Comparison of ENCODE assay signal across 24 cellular contexts in the genomic region with DNA sequence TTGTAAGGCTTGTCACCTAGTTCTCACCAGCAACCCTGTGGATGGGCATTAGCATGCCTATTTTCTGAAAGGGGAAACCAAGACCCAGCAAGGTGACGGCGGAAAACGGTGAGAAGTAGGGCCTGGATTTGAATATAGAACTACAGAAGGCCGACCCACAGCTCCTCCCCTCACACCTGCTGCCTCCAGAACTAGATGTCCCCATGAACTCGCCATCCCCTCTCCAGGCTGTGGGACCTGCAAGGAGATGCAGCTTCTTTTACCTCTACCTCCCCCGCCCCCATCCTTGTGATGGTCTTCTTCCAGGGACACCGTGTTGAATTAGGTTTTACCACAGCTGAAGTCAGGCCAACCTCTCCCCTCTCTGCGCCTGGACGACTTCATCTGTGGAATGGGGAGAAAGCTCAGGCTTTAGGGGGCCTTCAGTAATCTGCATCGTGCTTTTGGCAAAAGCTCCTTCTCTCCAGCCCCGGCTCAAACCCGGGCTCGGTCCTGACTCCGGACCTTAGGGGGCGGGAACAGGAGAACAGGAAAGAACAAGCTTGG. TPM values are rescaled to one million over a fixed set of nuclear protein-coding genes. Genes with fewer than 3 reads are reported as not detected.
A peak's percentile ranks its signal among the peaks of the same experiment; 100 is the strongest.
DNase-seq lines count a peak whose midpoint lies in the region; ATAC-seq and TF ChIP-seq lines count a peak whose summit lies in the region.
"Had no signal": no experiment of that assay in that cellular context is flagged by ENCODE, and none has a peak within 500 bp of the region (broad histone marks: within the 10 kb centered on the region; RNA-seq: fewer than 3 reads in every experiment).

No MANE protein-coding gene starts in this region.

- intact Hi-C loops in IMR-90 (cut with micrococcal nuclease) (no loop called here), prostate gland (cut with DNase I) (loop anchor here (5.0 kb wide), 1 partner anchor 148 kb away; no protein-coding TSS in a partner anchor)

- no peak for TF ChIP-seq RAD21 in IMR-90 (IDR thresholded peaks at IDR 0.05; ENCODE audit: low read length)

- no peak overlapping the region for H4K91ac ChIP-seq in IMR-90 (ENCODE audit: insufficient read depth, low read depth, low read length)

- BruUV-seq in IMR-90 (replicated peaks; lab: Mats Ljungman, UMichigan): no TSS peak

- no peaks in the 10 kb centered on the region for H3K36me3 ChIP-seq in ES-I3 (ENCODE audit: insufficient read depth, low read length)
- H3K36me3 ChIP-seq in IMR-90 (ENCODE audit: control insufficient read depth, insufficient read depth, low read length): no peaks in the 10 kb centered on the region
- no peaks in the 10 kb centered on the region for H3K36me3 ChIP-seq in osteoblast (ENCODE audit: insufficient read depth, low read length)
- H3K36me3 ChIP-seq in prostate gland: no peaks in the 10 kb centered on the region
- H3K36me3 ChIP-seq: gastrocnemius medialis, neutrophil, Peyer's patch, SJSA1, WERI-Rb-1 had no signal

- no peak overlapping the region for H2BK20ac ChIP-seq in IMR-90 (ENCODE audit: low read depth, low read length)

- TF ChIP-seq CTCF in IMR-90 (conservative IDR thresholded peaks at IDR 0.05; ENCODE audit: low read depth, low read length): no peak
- no peak for TF ChIP-seq CTCF in glutamatergic neuron (IDR thresholded peaks at IDR 0.05; ENCODE audit: partially characterized antibody, unreplicated experiment)
- no peak for TF ChIP-seq CTCF in osteoblast (IDR thresholded peaks at IDR 0.05; ENCODE audit: extremely low read depth, low read depth, low read length)
- no peak for TF ChIP-seq CTCF in prostate gland (IDR thresholded peaks at IDR 0.05)

- no peak overlapping the region for H3K18ac ChIP-seq in IMR-90 (ENCODE audit: low read depth, low read length)

- no peak overlapping the region for H2BK15ac ChIP-seq in IMR-90 (ENCODE audit: low read depth, low read length)

- no peak overlapping the region for H4K5ac ChIP-seq in IMR-90 (ENCODE audit: low read depth, low read length)

- H3K4me2 ChIP-seq in IMR-90 (ENCODE audit: low read depth, low read length) (no peak overlapping the region), osteoblast (ENCODE audit: insufficient read depth, low read length) (no peak overlapping the region)

- POLR2A ChIA-PET in IMR-90 (lab: Charles Lee; ENCODE audit: unreplicated experiment): no interaction called here

- TF ChIP-seq POLR2A in IMR-90 (IDR thresholded peaks at IDR 0.05; ENCODE audit: low read depth, low read length) (no peak), prostate gland (IDR thresholded peaks at IDR 0.05) (no peak)

- DNase-seq in IMR-90 (no peak), glutamatergic neuron (no peak), osteoblast (ENCODE audit: insufficient read length, low spot score, missing footprints) (peak; percentile 41), Ammon's horn (ENCODE audit: low spot score) (no peak), hypothalamus (lab: John Stamatoyannopoulos, UW) (no peak), prostate gland (ENCODE audit: low spot score) (no peak)
- DNase-seq: activated effector memory CD4-positive, alpha-beta T cell treated with anti-CD3 and anti-CD28 coated beads, Interleukin-2, amount 50 U/mL, for 16 hours; CD4-positive, CD25-positive, alpha-beta regulatory T cell; dorsolateral prefrontal cortex; gastrocnemius medialis; Karpas-422; mucosa of descending colon; NCI-H1092; NCI-H1930; NCI-H446 treated with DMSO at 0.1 percent for 48 hours; testis; WERI-Rb-1 had no signal

- CTCF ChIA-PET in IMR-90 (lab: Yijun Ruan, JAX): interaction anchor here (0.6 kb wide), 1 partner anchor 31 kb away, joined by 3 read pairs; no protein-coding TSS in a partner anchor

- H3K4me1 ChIP-seq in ES-I3 (ENCODE audit: insufficient read depth, low read length): peaks cover 5% of the 10 kb centered on the region
- H3K4me1 ChIP-seq in IMR-90 (ENCODE audit: control insufficient read depth, insufficient read depth, low read length): no peaks in the 10 kb centered on the region
- no peaks in the 10 kb centered on the region for H3K4me1 ChIP-seq in osteoblast (ENCODE audit: insufficient read depth, low read length)
- H3K4me1 ChIP-seq in prostate gland (replicated peaks): no peaks in the 10 kb centered on the region

- no peak overlapping the region for H3K4ac ChIP-seq in IMR-90 (ENCODE audit: low read depth, low read length)

- peak overlapping the region; percentile 36 for H2AFZ ChIP-seq in IMR-90 (replicated peaks; ENCODE audit: low read length, poor library complexity)
- no peak overlapping the region for H2AFZ ChIP-seq in osteoblast (ENCODE audit: low read length)

- dilution Hi-C loops in IMR-90 (cut with HindIII; ENCODE audit: low sequenced_read_pairs, unreplicated experiment): no loop called here

- no peaks in the 10 kb centered on the region for H3K9me1 ChIP-seq in IMR-90 (ENCODE audit: insufficient read depth, low read length)

- H2AK5ac ChIP-seq in IMR-90 (ENCODE audit: low read depth, low read length): no peak overlapping the region

- in situ Hi-C loops in IMR-90 (cut with MboI; ENCODE audit: low sequenced_read_pairs): no loop called here

- H3K27ac ChIP-seq in IMR-90 (ENCODE audit: insufficient read depth, low read length): no peak overlapping the region
- no peak overlapping the region for H3K27ac ChIP-seq in osteoblast (ENCODE audit: low read depth, low read length)
- H3K27ac ChIP-seq in prostate gland: no peak overlapping the region
- H3K27ac ChIP-seq: dorsolateral prefrontal cortex, gastrocnemius medialis, neutrophil, Peyer's patch, SJSA1, testis, WERI-Rb-1 had no signal

- H2BK120ac ChIP-seq in IMR-90 (ENCODE audit: low read depth, low read length): no peak overlapping the region

- H2BK5ac ChIP-seq in IMR-90 (ENCODE audit: low read depth, low read length, poor library complexity, severe bottlenecking): no peak overlapping the region

- no peaks in the 10 kb centered on the region for H3K9me3 ChIP-seq in ES-I3 (ENCODE audit: control insufficient read depth, insufficient read depth, low read length)
- peaks cover 2% of the 10 kb centered on the region; the same call in 1 of the 2 replicates for H3K9me3 ChIP-seq in IMR-90 (ENCODE audit: control insufficient read depth, insufficient read depth, low read length)
- no peaks in the 10 kb centered on the region for H3K9me3 ChIP-seq in osteoblast (ENCODE audit: low read depth, low read length)
- H3K9me3 ChIP-seq in prostate gland: no peaks in the 10 kb centered on the region
- H3K9me3 ChIP-seq: gastrocnemius medialis, mucosa of descending colon, neutrophil, Peyer's patch, SJSA1, testis had no signal

- H3K79me2 ChIP-seq in osteoblast (ENCODE audit: insufficient read depth, low read length): no peaks in the 10 kb centered on the region

- H3K27me3 ChIP-seq in IMR-90 (ENCODE audit: control insufficient read depth, insufficient read depth, low read length) (peaks cover 73% of the 10 kb centered on the region), osteoblast (ENCODE audit: insufficient read depth, low read length) (peaks cover 47% of the 10 kb centered on the region), prostate gland (replicated peaks; ENCODE audit: insufficient read depth) (peaks cover 7% of the 10 kb centered on the region)
- H3K27me3 ChIP-seq: testis had no signal

- no peak overlapping the region for H3K14ac ChIP-seq in IMR-90 (replicated peaks; ENCODE audit: low read depth, low read length)

- H4K20me1 ChIP-seq in IMR-90 (ENCODE audit: insufficient read depth, low read length) (no peaks in the 10 kb centered on the region), osteoblast (ENCODE audit: insufficient read depth, low read length) (no peaks in the 10 kb centered on the region)

- no peak for ATAC-seq in IMR-90 (ENCODE audit: low read depth)
- ATAC-seq: gastrocnemius medialis, mucosa of descending colon, sciatic nerve had no signal

- H3K79me1 ChIP-seq in IMR-90 (ENCODE audit: low read depth in 1 of 2, low read length in 2 of 2): peaks cover 1% of the 10 kb centered on the region in 2 experiments; a peak in 1 of 4 replicates

- peak overlapping the region; percentile 71 for H3K4me3 Mint-ChIP-seq in glutamatergic neuron (ENCODE audit: unreplicated experiment)
- H3K4me3 Mint-ChIP-seq: CD4-positive, CD25-positive, alpha-beta regulatory T cell; T-helper 1 cell treated with Interleukin-12 subunit alpha and Interleukin-12 subunit beta and Interleukin-4 antibody, amounts not matched to agents 30 μg/mL and 1 μg/mL, for 36 hours had no signal

- H3K27me3 Mint-ChIP-seq in glutamatergic neuron (ENCODE audit: unreplicated experiment): peaks cover 20% of the 10 kb centered on the region

- peaks cover 3% of the 10 kb centered on the region for H3K9me3 Mint-ChIP-seq in glutamatergic neuron (ENCODE audit: unreplicated experiment)

- no peaks in the 10 kb centered on the region for H3K36me3 Mint-ChIP-seq in glutamatergic neuron (ENCODE audit: unreplicated experiment)
- H3K36me3 Mint-ChIP-seq: CD4-positive, CD25-positive, alpha-beta regulatory T cell had no signal

- H3K56ac ChIP-seq in IMR-90 (ENCODE audit: extremely low read depth, insufficient read depth, low read length): no peak overlapping the region

- H3K27ac Mint-ChIP-seq in glutamatergic neuron (ENCODE audit: unreplicated experiment): no peak overlapping the region
- H3K27ac Mint-ChIP-seq: CD4-positive, CD25-positive, alpha-beta regulatory T cell; T-helper 1 cell treated with Interleukin-12 subunit alpha and Interleukin-12 subunit beta and Interleukin-4 antibody, amounts not matched to agents 30 μg/mL and 1 μg/mL, for 36 hours had no signal

- WGBS in IMR-90 (ENCODE audit: extremely low coverage in 2 of 2, insufficient read length in 1 of 2), 2 experiments: 51% methylated on average over 2 of the region's 15 CpGs; no CpG with 5 or more reads in 1 of the 2 experiments
- 37% methylated on average over 15 of the region's 15 CpGs for WGBS in prostate gland

- no peak overlapping the region for H3K23ac ChIP-seq in IMR-90 (ENCODE audit: low read depth, low read length)

- peaks cover 28% of the 10 kb centered on the region for H3K4me1 Mint-ChIP-seq in glutamatergic neuron (ENCODE audit: low read depth, unreplicated experiment)

- peak overlapping the region; percentile 46; the same call in 1 of the 2 replicates for H3K9ac ChIP-seq in ES-I3 (ENCODE audit: low read depth, low read length)
- H3K9ac ChIP-seq in IMR-90 (ENCODE audit: low read depth, low read length): no peak overlapping the region

- H2AK9ac ChIP-seq in IMR-90 (replicated peaks; ENCODE audit: low read depth, low read length, poor library complexity): no peak overlapping the region

- H3K4me3 ChIP-seq in IMR-90 (ENCODE audit: insufficient read depth, low read depth, low read length) (no peak overlapping the region), osteoblast (ENCODE audit: insufficient read depth, low read length) (no peak overlapping the region), prostate gland (no peak overlapping the region)
- H3K4me3 ChIP-seq: mucosa of descending colon, SJSA1 had no signal

- no peak overlapping the region for H4K8ac ChIP-seq in IMR-90 (ENCODE audit: low read depth in 2 of 2, low read length in 2 of 2)

TF ChIP-seq in IMR-90, 13 proteins besides CTCF, POLR2A, EP300 and RAD21 (continues in another document):
- TF ChIP-seq MAFK (IDR thresholded peaks at IDR 0.05; ENCODE audit: low read depth, low read length): no peak

RNA-seq across cellular contexts. Expression of a gene that starts 4.2 kb away (rescaled TPM):
- total RNA-seq in IMR-90 (2012; rRNA removed) (1.9 and 2.2 TPM in 2 replicates), glutamatergic neuron (ENCODE audit: unreplicated experiment) (not detected), osteoblast (1.5 and 2.2 TPM in 2 replicates), prostate gland (10 to 100 TPM in 1 of 2 donors, 1 to 10 TPM in 1; 7.1 to 36.4 TPM)
- polyA plus RNA-seq in IMR-90 (2012; rRNA removed): 3.7 and 4.0 TPM in 2 replicates
- 2.1 and 4.0 TPM in 2 replicates for polyA plus RNA-seq in IMR-90 (2012; cell fraction: cytosol; rRNA removed)
- 2.7 and 3.5 TPM in 2 replicates for polyA plus RNA-seq in IMR-90 (2012; cell fraction: nucleus; rRNA removed; ENCODE audit: low replicate concordance)
- total RNA-seq: left lobe of liver had no signal
- polyA plus RNA-seq: CD4-positive, CD25-positive, alpha-beta regulatory T cell had no signal
